In the genomic region with DNA sequence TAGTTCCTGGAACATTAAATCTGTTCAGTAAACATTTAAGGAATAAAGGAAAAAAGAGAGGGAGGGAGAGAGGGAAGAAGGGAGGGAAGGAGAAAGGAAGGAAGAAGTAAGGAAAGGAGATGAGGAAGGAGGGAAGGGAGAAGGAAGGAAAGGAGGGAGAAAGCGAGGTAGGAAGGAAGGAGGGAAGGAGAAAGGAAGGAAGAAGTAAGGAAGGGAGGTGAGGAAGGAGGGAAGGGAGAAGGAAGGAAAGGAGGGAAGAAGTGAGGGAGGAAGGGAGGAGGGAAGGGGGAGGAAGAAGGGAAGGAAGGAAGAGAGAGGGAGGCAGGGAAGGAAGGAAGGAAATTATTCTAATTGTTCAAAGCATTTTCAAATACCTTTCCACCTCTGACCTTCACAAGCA, we compare ENCODE assay signal across 1 cellular context.
TF ChIP-seq lines count a peak whose summit lies in the region.

No MANE protein-coding gene starts in this region.

TF ChIP-seq in SK-N-SH, 30 proteins besides CTCF, POLR2A, EP300 and RAD21:
- TF ChIP-seq JUND (IDR thresholded peaks at IDR 0.05) (no peak), TCF12 (IDR thresholded peaks at IDR 0.05) (no peak), TAF1 (IDR thresholded peaks at IDR 0.05; ENCODE audit: borderline replicate concordance, low read depth, low read length) (no peak), RCOR1 (IDR thresholded peaks at IDR 0.05; ENCODE audit: low read length) (no peak), FOXJ3 (CRISPR knock-in tag; IDR thresholded peaks at IDR 0.05) (no peak), ELF1 (IDR thresholded peaks at IDR 0.05) (no peak), GATA2 (CRISPR knock-in tag; IDR thresholded peaks at IDR 0.05) (no peak), MEF2A (IDR thresholded peaks at IDR 0.05; ENCODE audit: borderline replicate concordance, low read depth) (no peak), SMC3 (IDR thresholded peaks at IDR 0.05; ENCODE audit: low read depth, low read length) (no peak), NFIC (IDR thresholded peaks at IDR 0.05; ENCODE audit: borderline replicate concordance) (no peak), POLR2AphosphoS5 (IDR thresholded peaks at IDR 0.05; ENCODE audit: low read depth, low read length) (no peak), NRF1 (IDR thresholded peaks at IDR 0.05; ENCODE audit: low read depth, low read length) (no peak), TEAD4 (IDR thresholded peaks at IDR 0.05; ENCODE audit: borderline replicate concordance, insufficient read depth) (no peak), CHD2 (IDR thresholded peaks at IDR 0.05; ENCODE audit: low read length, partially characterized antibody) (no peak), FOSL2 (IDR thresholded peaks at IDR 0.05; ENCODE audit: borderline replicate concordance, low read depth) (no peak)
- TF ChIP-seq, protein P1, sequence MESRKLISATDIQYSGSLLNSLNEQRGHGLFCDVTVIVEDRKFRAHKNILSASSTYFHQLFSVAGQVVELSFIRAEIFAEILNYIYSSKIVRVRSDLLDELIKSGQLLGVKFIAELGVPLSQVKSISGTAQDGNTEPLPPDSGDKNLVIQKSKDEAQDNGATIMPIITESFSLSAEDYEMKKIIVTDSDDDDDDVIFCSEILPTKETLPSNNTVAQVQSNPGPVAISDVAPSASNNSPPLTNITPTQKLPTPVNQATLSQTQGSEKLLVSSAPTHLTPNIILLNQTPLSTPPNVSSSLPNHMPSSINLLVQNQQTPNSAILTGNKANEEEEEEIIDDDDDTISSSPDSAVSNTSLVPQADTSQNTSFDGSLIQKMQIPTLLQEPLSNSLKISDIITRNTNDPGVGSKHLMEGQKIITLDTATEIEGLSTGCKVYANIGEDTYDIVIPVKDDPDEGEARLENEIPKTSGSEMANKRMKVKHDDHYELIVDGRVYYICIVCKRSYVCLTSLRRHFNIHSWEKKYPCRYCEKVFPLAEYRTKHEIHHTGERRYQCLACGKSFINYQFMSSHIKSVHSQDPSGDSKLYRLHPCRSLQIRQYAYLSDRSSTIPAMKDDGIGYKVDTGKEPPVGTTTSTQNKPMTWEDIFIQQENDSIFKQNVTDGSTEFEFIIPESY (IDR thresholded peaks at IDR 0.05; ENCODE audit: borderline replicate concordance, low read depth) = no peak
- TF ChIP-seq, protein P2, sequence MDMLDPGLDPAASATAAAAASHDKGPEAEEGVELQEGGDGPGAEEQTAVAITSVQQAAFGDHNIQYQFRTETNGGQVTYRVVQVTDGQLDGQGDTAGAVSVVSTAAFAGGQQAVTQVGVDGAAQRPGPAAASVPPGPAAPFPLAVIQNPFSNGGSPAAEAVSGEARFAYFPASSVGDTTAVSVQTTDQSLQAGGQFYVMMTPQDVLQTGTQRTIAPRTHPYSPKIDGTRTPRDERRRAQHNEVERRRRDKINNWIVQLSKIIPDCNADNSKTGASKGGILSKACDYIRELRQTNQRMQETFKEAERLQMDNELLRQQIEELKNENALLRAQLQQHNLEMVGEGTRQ (IDR thresholded peaks at IDR 0.05; ENCODE audit: borderline replicate concordance, low read depth, low read length) = no peak
- TF ChIP-seq, protein P3, sequence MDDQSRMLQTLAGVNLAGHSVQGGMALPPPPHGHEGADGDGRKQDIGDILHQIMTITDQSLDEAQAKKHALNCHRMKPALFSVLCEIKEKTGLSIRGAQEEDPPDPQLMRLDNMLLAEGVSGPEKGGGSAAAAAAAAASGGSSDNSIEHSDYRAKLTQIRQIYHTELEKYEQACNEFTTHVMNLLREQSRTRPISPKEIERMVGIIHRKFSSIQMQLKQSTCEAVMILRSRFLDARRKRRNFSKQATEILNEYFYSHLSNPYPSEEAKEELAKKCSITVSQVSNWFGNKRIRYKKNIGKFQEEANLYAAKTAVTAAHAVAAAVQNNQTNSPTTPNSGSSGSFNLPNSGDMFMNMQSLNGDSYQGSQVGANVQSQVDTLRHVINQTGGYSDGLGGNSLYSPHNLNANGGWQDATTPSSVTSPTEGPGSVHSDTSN (IDR thresholded peaks at IDR 0.05) = no peak
- TF ChIP-seq, protein P4, sequence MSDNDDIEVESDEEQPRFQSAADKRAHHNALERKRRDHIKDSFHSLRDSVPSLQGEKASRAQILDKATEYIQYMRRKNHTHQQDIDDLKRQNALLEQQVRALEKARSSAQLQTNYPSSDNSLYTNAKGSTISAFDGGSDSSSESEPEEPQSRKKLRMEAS (IDR thresholded peaks at IDR 0.05; ENCODE audit: low read depth) = no peak
TF ChIP-seq in SK-N-SH: peak in this region for 0.
